ENCODE assay signal across 25 cellular contexts in the genomic region with DNA sequence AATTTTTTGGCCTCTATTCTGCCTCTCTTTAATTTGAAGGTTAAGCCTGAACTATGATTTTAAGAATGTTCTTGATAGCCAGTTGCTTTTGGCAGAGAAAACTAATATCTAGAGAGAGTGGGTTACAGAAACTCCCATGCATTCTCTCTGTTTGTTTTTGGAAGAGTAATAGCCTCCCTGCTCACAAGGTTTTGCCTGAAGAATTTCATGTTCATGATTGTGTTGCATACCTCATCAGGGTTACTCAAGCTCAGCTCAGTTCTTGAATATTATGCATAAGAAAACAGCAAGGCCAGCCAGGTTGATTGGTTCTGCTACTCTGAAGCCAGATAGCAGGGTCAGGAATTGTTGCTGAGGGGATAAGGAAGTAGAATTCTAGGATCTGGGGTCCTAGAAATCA.
DNase-seq lines count a peak whose midpoint lies in the region; ATAC-seq and TF ChIP-seq lines count a peak whose summit lies in the region.
"Had no signal": no experiment of that assay in that cellular context is flagged by ENCODE, and none has a peak within 500 bp of the region (broad histone marks: within the 10 kb centered on the region; RNA-seq: fewer than 3 reads in every experiment).

No MANE protein-coding gene starts in this region.

- peak overlapping the region; percentile 74 for H3K4me2 ChIP-seq in OCI-LY3 (ENCODE audit: low read length)
- H3K4me2 ChIP-seq in GM23248 (ENCODE audit: unreplicated experiment), result no peak overlapping the region

- H3K4me3 ChIP-seq in OCI-LY3 (ENCODE audit: low read length), result peak overlapping the region; percentile 32
- H3K4me3 ChIP-seq in choroid plexus epithelial cell (ENCODE audit: low read depth, low read length), result no peak overlapping the region
- no peak overlapping the region for H3K4me3 ChIP-seq in skeletal muscle cell (ENCODE audit: low read depth, low read length)
- H3K4me3 ChIP-seq in GM23248, result no peak overlapping the region
- H3K4me3 ChIP-seq: adrenal gland, coronary artery, esophagus muscularis mucosa had no signal

- DNase-seq in choroid plexus epithelial cell (ENCODE audit: low read depth), result peak; percentile 73
- DNase-seq in iris pigment epithelial cell (ENCODE audit: low read depth), result peak; percentile 39
- DNase-seq in skeletal muscle cell (ENCODE audit: low read depth), result peak; percentile 8
- DNase-seq in GM23248, result no peak
- no peak for DNase-seq in activated naive CD4-positive, alpha-beta T cell treated with anti-CD3 and anti-CD28 coated beads, Interleukin-2, amount 50 U/mL, for 16 hours
- no peak for DNase-seq in Kasumi-1 (lab: John Stamatoyannopoulos, UW)
- DNase-seq: activated CD4-positive, alpha-beta T cell treated with anti-CD3 and anti-CD28 coated beads, Interleukin-2, amount 10 ng/mL, durations not matched to agents 24 days and 14 days; activated gamma-delta T cell; activated T-cell treated with anti-CD3 and anti-CD28 coated beads, Interleukin-2, amount 50 U/mL, for 24 hours; CD4-positive, CD25-positive, alpha-beta regulatory T cell; glutamatergic neuron; KG1; MM.1S; NCI-H2029 treated with DMSO at 0.1 percent for 48 hours; NCI-H2227 treated with DMSO at 0.1 percent for 48 hours; NCI-H69; stimulated activated naive CD4-positive, alpha-beta T cell treated with Interleukin-2 at 50 U/mL for 16 hours; SW 1271; T1000 had no signal

- ATAC-seq in HG03521 (IDR thresholded peaks at IDR 0.05; ENCODE audit: unreplicated experiment), result no peak
- ATAC-seq: Panc1 had no signal

- H3K9ac ChIP-seq in OCI-LY3 (ENCODE audit: low read length), result peak overlapping the region; percentile 67
- no peak overlapping the region for H3K9ac ChIP-seq in GM23248

- H3K36me3 ChIP-seq in OCI-LY3 (replicated peaks; ENCODE audit: low read depth, low read length), result no peaks in the 10 kb centered on the region
- no peaks in the 10 kb centered on the region for H3K36me3 ChIP-seq in GM23248 (ENCODE audit: low read depth)
- H3K36me3 ChIP-seq: adrenal gland, esophagus muscularis mucosa had no signal

- no peaks in the 10 kb centered on the region for H3F3A ChIP-seq in GM23248 (ENCODE audit: insufficient read depth)

- in situ Hi-C loops in GM23248 (cut with MboI), result no loop called here

- H3K9me3 ChIP-seq in OCI-LY3 (ENCODE audit: insufficient read depth, low read length) (no peaks in the 10 kb centered on the region), GM23248 (ENCODE audit: low read depth) (no peaks in the 10 kb centered on the region)
- H3K9me3 ChIP-seq: adrenal gland, esophagus muscularis mucosa had no signal

- no peaks in the 10 kb centered on the region for H4K20me1 ChIP-seq in OCI-LY3 (ENCODE audit: insufficient read depth, low read length)
- no peaks in the 10 kb centered on the region for H4K20me1 ChIP-seq in GM23248 (ENCODE audit: insufficient read depth)

- H3K27me3 ChIP-seq in OCI-LY3 (ENCODE audit: low read depth, low read length), result no peaks in the 10 kb centered on the region
- no peaks in the 10 kb centered on the region for H3K27me3 ChIP-seq in GM23248 (replicated peaks; ENCODE audit: insufficient read depth)
- H3K27me3 ChIP-seq: adrenal gland, esophagus muscularis mucosa had no signal

- H3K27ac ChIP-seq in OCI-LY3 (ENCODE audit: low read length) (peak overlapping the region; percentile 94), GM23248 (no peak overlapping the region)
- H3K27ac ChIP-seq: adrenal gland, coronary artery, esophagus muscularis mucosa had no signal

- H3K9me2 ChIP-seq in GM23248 (ENCODE audit: insufficient read depth), result no peaks in the 10 kb centered on the region

- no peaks in the 10 kb centered on the region for H3K79me2 ChIP-seq in OCI-LY3 (ENCODE audit: low read length)
- H3K79me2 ChIP-seq in GM23248 (ENCODE audit: insufficient read depth), result no peaks in the 10 kb centered on the region

- H3K4me1 ChIP-seq in OCI-LY3 (ENCODE audit: low read length) (peaks cover 62% of the 10 kb centered on the region), GM23248 (ENCODE audit: insufficient read depth) (no peaks in the 10 kb centered on the region)
- H3K4me1 ChIP-seq: adrenal gland had no signal

- H2AFZ ChIP-seq in OCI-LY3 (ENCODE audit: low read depth, low read length) (peak overlapping the region; percentile 26), GM23248 (no peak overlapping the region)

- TF ChIP-seq CTCF in OCI-LY3 (IDR thresholded peaks at IDR 0.05; ENCODE audit: low read depth, low read length) (no peak), choroid plexus epithelial cell (conservative IDR thresholded peaks at IDR 0.05; ENCODE audit: low read depth, low read length) (no peak)

Comparison
In these comparisons a context has a peak if more than half of its experiments do, and no peak if none do; other contexts are left out.
1. DNase-seq: peak in choroid plexus epithelial cell (single experiment), iris pigment epithelial cell (single experiment) and skeletal muscle cell (single experiment); none in GM23248 (single experiment), activated naive CD4-positive, alpha-beta T cell treated with anti-CD3 and anti-CD28 coated beads, Interleukin-2, amount 50 U/mL, for 16 hours (single experiment) and Kasumi-1 (0 of 2).